In the genomic region with DNA sequence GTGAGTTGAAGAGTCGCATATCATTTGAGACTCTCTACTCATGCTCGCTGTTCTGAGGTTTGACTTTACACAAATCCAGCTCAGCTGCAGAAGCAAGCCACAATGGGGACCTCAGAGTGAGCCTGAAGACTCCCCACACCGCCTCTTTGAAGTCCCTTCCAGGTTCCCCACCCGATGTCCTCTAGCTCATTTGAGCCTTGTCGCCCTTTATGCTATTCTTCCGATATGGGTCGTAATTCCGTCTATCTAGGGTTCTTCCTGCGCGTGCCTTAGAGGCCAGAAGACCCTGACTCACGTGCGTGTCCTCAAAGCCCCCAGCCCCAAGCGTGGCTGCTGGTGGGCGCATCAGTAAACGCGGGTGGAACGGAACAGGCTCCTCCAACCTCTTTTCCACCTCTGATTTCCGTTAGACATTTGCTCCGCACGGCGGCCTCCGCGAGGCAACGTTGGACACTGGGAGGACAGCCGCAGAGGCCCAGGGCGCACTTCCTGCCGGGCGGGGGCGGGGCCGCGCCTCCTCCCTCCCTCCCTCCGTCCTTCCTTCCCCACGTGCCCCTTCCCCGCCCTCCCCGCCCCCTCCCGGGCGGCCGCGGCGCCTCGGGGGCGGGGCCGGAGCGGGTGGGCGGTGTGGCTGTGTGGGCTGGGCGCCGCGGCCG, we compare ENCODE assay signal across 1 cellular context.
TF ChIP-seq lines count a peak whose summit lies in the region.

A gene with protein sequence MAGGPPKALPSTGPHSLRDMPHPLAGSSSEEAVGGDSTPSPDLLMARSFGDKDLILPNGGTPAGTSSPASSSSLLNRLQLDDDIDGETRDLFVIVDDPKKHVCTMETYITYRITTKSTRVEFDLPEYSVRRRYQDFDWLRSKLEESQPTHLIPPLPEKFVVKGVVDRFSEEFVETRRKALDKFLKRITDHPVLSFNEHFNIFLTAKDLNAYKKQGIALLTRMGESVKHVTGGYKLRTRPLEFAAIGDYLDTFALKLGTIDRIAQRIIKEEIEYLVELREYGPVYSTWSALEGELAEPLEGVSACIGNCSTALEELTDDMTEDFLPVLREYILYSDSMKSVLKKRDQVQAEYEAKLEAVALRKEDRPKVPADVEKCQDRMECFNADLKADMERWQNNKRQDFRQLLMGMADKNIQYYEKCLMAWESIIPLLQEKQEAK (plus strand): TSS at position 650 of the 656 bp plus-strand sequence. CDS start 242 bp downstream, outside the sequence.

TF ChIP-seq in HepG2, 621 proteins besides CTCF, POLR2A, EP300 and RAD21 (continued from another document and continues in another):
- no peak for TF ChIP-seq SP1 (IDR thresholded peaks at IDR 0.05)
- TF ChIP-seq SP1 (CRISPR knock-in tag; IDR thresholded peaks at IDR 0.05), result peak; percentile 80
- TF ChIP-seq ZNF761 (CRISPR knock-in tag; conservative IDR thresholded peaks at IDR 0.05), result peak; percentile 78
- peak; percentile 67; the same call in 1 of the 2 replicates for TF ChIP-seq HOXD1 (CRISPR knock-in tag; IDR thresholded peaks at IDR 0.05)
- TF ChIP-seq, protein P1, sequence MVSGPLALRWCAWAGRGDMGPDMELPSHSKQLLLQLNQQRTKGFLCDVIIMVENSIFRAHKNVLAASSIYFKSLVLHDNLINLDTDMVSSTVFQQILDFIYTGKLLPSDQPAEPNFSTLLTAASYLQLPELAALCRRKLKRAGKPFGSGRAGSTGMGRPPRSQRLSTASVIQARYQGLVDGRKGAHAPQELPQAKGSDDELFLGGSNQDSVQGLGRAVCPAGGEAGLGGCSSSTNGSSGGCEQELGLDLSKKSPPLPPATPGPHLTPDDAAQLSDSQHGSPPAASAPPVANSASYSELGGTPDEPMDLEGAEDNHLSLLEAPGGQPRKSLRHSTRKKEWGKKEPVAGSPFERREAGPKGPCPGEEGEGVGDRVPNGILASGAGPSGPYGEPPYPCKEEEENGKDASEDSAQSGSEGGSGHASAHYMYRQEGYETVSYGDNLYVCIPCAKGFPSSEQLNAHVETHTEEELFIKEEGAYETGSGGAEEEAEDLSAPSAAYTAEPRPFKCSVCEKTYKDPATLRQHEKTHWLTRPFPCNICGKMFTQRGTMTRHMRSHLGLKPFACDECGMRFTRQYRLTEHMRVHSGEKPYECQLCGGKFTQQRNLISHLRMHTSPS (CRISPR knock-in tag; IDR thresholded peaks at IDR 0.05; ENCODE audit: low read depth), result no peak
- TF ChIP-seq, protein P2, sequence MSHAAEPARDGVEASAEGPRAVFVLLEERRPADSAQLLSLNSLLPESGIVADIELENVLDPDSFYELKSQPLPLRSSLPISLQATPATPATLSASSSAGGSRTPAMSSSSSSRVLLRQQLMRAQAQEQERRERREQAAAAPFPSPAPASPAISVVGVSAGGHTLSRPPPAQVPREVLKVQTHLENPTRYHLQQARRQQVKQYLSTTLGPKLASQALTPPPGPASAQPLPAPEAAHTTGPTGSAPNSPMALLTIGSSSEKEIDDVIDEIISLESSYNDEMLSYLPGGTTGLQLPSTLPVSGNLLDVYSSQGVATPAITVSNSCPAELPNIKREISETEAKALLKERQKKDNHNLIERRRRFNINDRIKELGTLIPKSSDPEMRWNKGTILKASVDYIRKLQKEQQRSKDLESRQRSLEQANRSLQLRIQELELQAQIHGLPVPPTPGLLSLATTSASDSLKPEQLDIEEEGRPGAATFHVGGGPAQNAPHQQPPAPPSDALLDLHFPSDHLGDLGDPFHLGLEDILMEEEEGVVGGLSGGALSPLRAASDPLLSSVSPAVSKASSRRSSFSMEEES (CRISPR knock-in tag; IDR thresholded peaks at IDR 0.05), result peak; percentile 51
- 0 out of 2 replicates have a peak, but pooled peaks have one; percentile 45 for TF ChIP-seq MIER3 (CRISPR knock-in tag; IDR thresholded peaks at IDR 0.05; ENCODE audit: borderline replicate concordance)
- no peak for TF ChIP-seq SRSF9 (IDR thresholded peaks at IDR 0.05; ENCODE audit: borderline replicate concordance, insufficient read depth, low read depth, low read length, poor library complexity, severe bottlenecking)
- peak; percentile 70; the same call in 1 of the 2 replicates for TF ChIP-seq ZNF160 (CRISPR knock-in tag; IDR thresholded peaks at IDR 0.05)
- TF ChIP-seq ZNF598 (CRISPR knock-in tag; IDR thresholded peaks at IDR 0.05; ENCODE audit: borderline replicate concordance), result no peak
- TF ChIP-seq ZNF124 (CRISPR knock-in tag; IDR thresholded peaks at IDR 0.05), result 0 out of 2 replicates have a peak, but pooled peaks have one; percentile 31
- TF ChIP-seq ZNF484 (CRISPR knock-in tag; IDR thresholded peaks at IDR 0.05; ENCODE audit: borderline replicate concordance, low read depth), result no peak
- TF ChIP-seq ZNF232 (CRISPR knock-in tag; IDR thresholded peaks at IDR 0.05; ENCODE audit: borderline replicate concordance), result peak; percentile 68; the same call in 1 of the 2 replicates
- TF ChIP-seq DNMT3B (CRISPR knock-in tag; conservative IDR thresholded peaks at IDR 0.05), result 0 out of 2 replicates have a peak, but pooled peaks have one; percentile 46
- TF ChIP-seq NFE2L2 (IDR thresholded peaks at IDR 0.05; ENCODE audit: low read length), result no peak
- TF ChIP-seq NONO (IDR thresholded peaks at IDR 0.05), result no peak
- peak; percentile 69 for TF ChIP-seq NONO (CRISPR knock-in tag; conservative IDR thresholded peaks at IDR 0.05)
- TF ChIP-seq ZNF235 (CRISPR knock-in tag; IDR thresholded peaks at IDR 0.05; ENCODE audit: borderline replicate concordance), result no peak
- TF ChIP-seq, protein P3, sequence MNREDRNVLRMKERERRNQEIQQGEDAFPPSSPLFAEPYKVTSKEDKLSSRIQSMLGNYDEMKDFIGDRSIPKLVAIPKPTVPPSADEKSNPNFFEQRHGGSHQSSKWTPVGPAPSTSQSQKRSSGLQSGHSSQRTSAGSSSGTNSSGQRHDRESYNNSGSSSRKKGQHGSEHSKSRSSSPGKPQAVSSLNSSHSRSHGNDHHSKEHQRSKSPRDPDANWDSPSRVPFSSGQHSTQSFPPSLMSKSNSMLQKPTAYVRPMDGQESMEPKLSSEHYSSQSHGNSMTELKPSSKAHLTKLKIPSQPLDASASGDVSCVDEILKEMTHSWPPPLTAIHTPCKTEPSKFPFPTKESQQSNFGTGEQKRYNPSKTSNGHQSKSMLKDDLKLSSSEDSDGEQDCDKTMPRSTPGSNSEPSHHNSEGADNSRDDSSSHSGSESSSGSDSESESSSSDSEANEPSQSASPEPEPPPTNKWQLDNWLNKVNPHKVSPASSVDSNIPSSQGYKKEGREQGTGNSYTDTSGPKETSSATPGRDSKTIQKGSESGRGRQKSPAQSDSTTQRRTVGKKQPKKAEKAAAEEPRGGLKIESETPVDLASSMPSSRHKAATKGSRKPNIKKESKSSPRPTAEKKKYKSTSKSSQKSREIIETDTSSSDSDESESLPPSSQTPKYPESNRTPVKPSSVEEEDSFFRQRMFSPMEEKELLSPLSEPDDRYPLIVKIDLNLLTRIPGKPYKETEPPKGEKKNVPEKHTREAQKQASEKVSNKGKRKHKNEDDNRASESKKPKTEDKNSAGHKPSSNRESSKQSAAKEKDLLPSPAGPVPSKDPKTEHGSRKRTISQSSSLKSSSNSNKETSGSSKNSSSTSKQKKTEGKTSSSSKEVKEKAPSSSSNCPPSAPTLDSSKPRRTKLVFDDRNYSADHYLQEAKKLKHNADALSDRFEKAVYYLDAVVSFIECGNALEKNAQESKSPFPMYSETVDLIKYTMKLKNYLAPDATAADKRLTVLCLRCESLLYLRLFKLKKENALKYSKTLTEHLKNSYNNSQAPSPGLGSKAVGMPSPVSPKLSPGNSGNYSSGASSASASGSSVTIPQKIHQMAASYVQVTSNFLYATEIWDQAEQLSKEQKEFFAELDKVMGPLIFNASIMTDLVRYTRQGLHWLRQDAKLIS (CRISPR knock-in tag; IDR thresholded peaks at IDR 0.05), result no peak
- no peak for TF ChIP-seq SMAD9 (CRISPR knock-in tag; IDR thresholded peaks at IDR 0.05)
- TF ChIP-seq ZEB1 (IDR thresholded peaks at IDR 0.05; ENCODE audit: insufficient replicate concordance, low read depth), result no peak
- 0 out of 2 replicates have a peak, but pooled peaks have one; percentile 29 for TF ChIP-seq MEF2D (CRISPR knock-in tag; IDR thresholded peaks at IDR 0.05)
- TF ChIP-seq ZFP82 (CRISPR knock-in tag; IDR thresholded peaks at IDR 0.05; ENCODE audit: borderline replicate concordance), result 0 out of 2 replicates have a peak, but pooled peaks have one; percentile 55
- TF ChIP-seq U2AF2 (IDR thresholded peaks at IDR 0.05; ENCODE audit: low read depth, low read length), result no peak
- TF ChIP-seq MBD4 (IDR thresholded peaks at IDR 0.05; ENCODE audit: borderline replicate concordance, low read length), result no peak
- no peak for TF ChIP-seq ZNF326 (CRISPR knock-in tag; IDR thresholded peaks at IDR 0.05; ENCODE audit: borderline replicate concordance)
- TF ChIP-seq, protein P4, sequence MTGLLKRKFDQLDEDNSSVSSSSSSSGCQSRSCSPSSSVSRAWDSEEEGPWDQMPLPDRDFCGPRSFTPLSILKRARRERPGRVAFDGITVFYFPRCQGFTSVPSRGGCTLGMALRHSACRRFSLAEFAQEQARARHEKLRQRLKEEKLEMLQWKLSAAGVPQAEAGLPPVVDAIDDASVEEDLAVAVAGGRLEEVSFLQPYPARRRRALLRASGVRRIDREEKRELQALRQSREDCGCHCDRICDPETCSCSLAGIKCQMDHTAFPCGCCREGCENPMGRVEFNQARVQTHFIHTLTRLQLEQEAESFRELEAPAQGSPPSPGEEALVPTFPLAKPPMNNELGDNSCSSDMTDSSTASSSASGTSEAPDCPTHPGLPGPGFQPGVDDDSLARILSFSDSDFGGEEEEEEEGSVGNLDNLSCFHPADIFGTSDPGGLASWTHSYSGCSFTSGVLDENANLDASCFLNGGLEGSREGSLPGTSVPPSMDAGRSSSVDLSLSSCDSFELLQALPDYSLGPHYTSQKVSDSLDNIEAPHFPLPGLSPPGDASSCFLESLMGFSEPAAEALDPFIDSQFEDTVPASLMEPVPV (CRISPR knock-in tag; IDR thresholded peaks at IDR 0.05), result peak; percentile 47; the same call in 1 of the 2 replicates
- no peak for TF ChIP-seq ZNF562 (CRISPR knock-in tag; IDR thresholded peaks at IDR 0.05; ENCODE audit: borderline replicate concordance)
- TF ChIP-seq ZNF724P (CRISPR knock-in tag; IDR thresholded peaks at IDR 0.05; ENCODE audit: borderline replicate concordance), result no peak
- TF ChIP-seq, protein P5, sequence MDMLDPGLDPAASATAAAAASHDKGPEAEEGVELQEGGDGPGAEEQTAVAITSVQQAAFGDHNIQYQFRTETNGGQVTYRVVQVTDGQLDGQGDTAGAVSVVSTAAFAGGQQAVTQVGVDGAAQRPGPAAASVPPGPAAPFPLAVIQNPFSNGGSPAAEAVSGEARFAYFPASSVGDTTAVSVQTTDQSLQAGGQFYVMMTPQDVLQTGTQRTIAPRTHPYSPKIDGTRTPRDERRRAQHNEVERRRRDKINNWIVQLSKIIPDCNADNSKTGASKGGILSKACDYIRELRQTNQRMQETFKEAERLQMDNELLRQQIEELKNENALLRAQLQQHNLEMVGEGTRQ (IDR thresholded peaks at IDR 0.05; ENCODE audit: low read depth, low read length), result peak; percentile 51; the same call in 1 of the 2 replicates
- TF ChIP-seq, protein P5 (CRISPR knock-in tag; IDR thresholded peaks at IDR 0.05; ENCODE audit: borderline replicate concordance), result no peak
- no peak for TF ChIP-seq IKZF1 (IDR thresholded peaks at IDR 0.05)
- TF ChIP-seq ZNF20 (CRISPR knock-in tag; IDR thresholded peaks at IDR 0.05), result no peak
- TF ChIP-seq ZFX (CRISPR knock-in tag; IDR thresholded peaks at IDR 0.05; ENCODE audit: low read depth), result peak; percentile 89
- TF ChIP-seq ZNF660 (CRISPR knock-in tag; IDR thresholded peaks at IDR 0.05; ENCODE audit: borderline replicate concordance, low read depth), result no peak
- no peak for TF ChIP-seq FLYWCH1 (CRISPR knock-in tag; IDR thresholded peaks at IDR 0.05)
- TF ChIP-seq ZNF501 (CRISPR knock-in tag; IDR thresholded peaks at IDR 0.05), result peak; percentile 69
- TF ChIP-seq ZNF816 (CRISPR knock-in tag; IDR thresholded peaks at IDR 0.05; ENCODE audit: borderline replicate concordance), result no peak; the same call in 1 of the 2 replicates
- peak; percentile 24; the same call in 1 of the 2 replicates for TF ChIP-seq CCDC6 (CRISPR knock-in tag; IDR thresholded peaks at IDR 0.05)
- TF ChIP-seq RAD51 (IDR thresholded peaks at IDR 0.05; ENCODE audit: borderline replicate concordance), result no peak
- TF ChIP-seq RBFOX2 (IDR thresholded peaks at IDR 0.05; ENCODE audit: low read depth, low read length), result peak; percentile 84
- no peak for TF ChIP-seq ZZZ3 (CRISPR knock-in tag; IDR thresholded peaks at IDR 0.05; ENCODE audit: borderline replicate concordance)
- no peak for TF ChIP-seq TCF7L2 (IDR thresholded peaks at IDR 0.05; ENCODE audit: low read depth, low read length)
- TF ChIP-seq, protein P6, sequence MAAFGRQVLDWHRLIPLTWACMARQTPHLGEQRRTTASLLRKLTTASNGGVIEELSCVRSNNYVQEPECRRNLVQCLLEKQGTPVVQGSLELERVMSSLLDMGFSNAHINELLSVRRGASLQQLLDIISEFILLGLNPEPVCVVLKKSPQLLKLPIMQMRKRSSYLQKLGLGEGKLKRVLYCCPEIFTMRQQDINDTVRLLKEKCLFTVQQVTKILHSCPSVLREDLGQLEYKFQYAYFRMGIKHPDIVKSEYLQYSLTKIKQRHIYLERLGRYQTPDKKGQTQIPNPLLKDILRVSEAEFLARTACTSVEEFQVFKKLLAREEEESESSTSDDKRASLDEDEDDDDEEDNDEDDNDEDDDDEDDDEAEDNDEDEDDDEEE (CRISPR knock-in tag; IDR thresholded peaks at IDR 0.05), result peak; percentile 93
- no peak for TF ChIP-seq MBNL3 (CRISPR knock-in tag; conservative IDR thresholded peaks at IDR 0.05)
- no peak for TF ChIP-seq ZNF296 (CRISPR knock-in tag; conservative IDR thresholded peaks at IDR 0.05)
- TF ChIP-seq GFI1 (CRISPR knock-in tag; IDR thresholded peaks at IDR 0.05; ENCODE audit: borderline replicate concordance), result peak; percentile 53; the same call in 1 of the 2 replicates
- TF ChIP-seq ZNF550 (CRISPR knock-in tag; IDR thresholded peaks at IDR 0.05; ENCODE audit: borderline replicate concordance), result no peak
- TF ChIP-seq, protein P7, sequence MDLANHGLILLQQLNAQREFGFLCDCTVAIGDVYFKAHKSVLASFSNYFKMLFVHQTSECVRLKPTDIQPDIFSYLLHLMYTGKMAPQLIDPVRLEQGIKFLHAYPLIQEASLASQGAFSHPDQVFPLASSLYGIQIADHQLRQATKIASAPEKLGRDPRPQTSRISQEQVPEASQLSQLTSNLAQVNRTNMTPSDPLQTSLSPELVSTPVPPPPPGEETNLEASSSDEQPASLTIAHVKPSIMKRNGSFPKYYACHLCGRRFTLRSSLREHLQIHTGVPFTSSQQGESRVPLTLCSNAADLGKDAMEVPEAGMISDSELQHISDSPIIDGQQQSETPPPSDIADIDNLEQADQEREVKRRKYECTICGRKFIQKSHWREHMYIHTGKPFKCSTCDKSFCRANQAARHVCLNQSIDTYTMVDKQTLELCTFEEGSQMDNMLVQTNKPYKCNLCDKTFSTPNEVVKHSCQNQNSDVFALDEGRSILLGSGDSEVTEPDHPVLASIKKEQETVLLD (CRISPR knock-in tag; IDR thresholded peaks at IDR 0.05; ENCODE audit: low read depth), result 0 out of 2 replicates have a peak, but pooled peaks have one; percentile 34
- TF ChIP-seq KLF15 (CRISPR knock-in tag; IDR thresholded peaks at IDR 0.05; ENCODE audit: borderline replicate concordance), result no peak
- no peak; the same call in 1 of the 2 replicates for TF ChIP-seq ZNF782 (CRISPR knock-in tag; IDR thresholded peaks at IDR 0.05; ENCODE audit: borderline replicate concordance)
- no peak for TF ChIP-seq ATF7-NPFF (CRISPR knock-in tag; IDR thresholded peaks at IDR 0.05; ENCODE audit: low read depth)
- TF ChIP-seq NFRKB (IDR thresholded peaks at IDR 0.05), result no peak
